14 cellular contexts compared by ENCODE assay signal in the genomic region with DNA sequence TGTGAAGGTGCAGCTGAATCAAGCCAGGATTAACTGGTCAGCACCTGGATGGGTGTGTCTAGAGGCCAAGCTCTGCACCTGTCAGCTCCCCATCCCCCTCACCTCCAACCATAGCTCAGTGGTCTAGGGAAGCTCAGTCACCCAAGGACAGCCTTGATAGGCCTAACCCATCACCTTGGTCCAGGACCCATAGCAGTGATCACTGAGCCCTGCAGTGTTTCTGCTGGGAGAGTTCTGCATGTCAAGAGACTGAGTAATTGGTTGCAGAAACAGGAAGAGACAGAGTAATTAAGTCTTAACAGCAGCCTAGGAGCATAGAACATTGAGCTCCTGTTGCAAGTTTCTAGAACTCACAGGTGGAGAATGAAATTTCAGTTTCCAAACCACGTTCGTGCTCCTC. TPM values are rescaled to one million over a fixed set of nuclear protein-coding genes. Genes with fewer than 3 reads are reported as not detected.
DNase-seq lines count a peak whose midpoint lies in the region; ATAC-seq and TF ChIP-seq lines count a peak whose summit lies in the region.
"Had no signal": no experiment of that assay in that cellular context is flagged by ENCODE, and none has a peak within 500 bp of the region (broad histone marks: within the 10 kb centered on the region; RNA-seq: fewer than 3 reads in every experiment).

No MANE protein-coding gene starts in this region.

- ATAC-seq in HG03432 (IDR thresholded peaks at IDR 0.05; ENCODE audit: unreplicated experiment) (peak; percentile 71), GM18873 (IDR thresholded peaks at IDR 0.05; ENCODE audit: low FRiP score, unreplicated experiment) (no peak), body of pancreas (no peak)
- ATAC-seq: HCT116 had no signal

- intact Hi-C loops in body of pancreas (cut with DNase I), result no loop called here

- in situ Hi-C loops in Caki2 (cut with HindIII; ENCODE audit: low pct_unique_long_range_greater_than_20kb, low sequenced_read_pairs), result no loop called here

- no peaks in the 10 kb centered on the region for H3K27me3 ChIP-seq in body of pancreas

- H3K36me3 ChIP-seq in body of pancreas (replicated peaks in 1 of 2; ENCODE audit: insufficient read depth in 1 of 2, low read depth in 2 of 2), result no peaks in the 10 kb centered on the region

- no peaks in the 10 kb centered on the region for H3K9me3 ChIP-seq in body of pancreas

- no peak for TF ChIP-seq CTCF in body of pancreas (IDR thresholded peaks at IDR 0.05)

- 91 to 97% methylated on average over 2 of the region's 2 CpGs for WGBS in body of pancreas, 2 donors

- H3K27ac ChIP-seq in epithelial cell of prostate (peak overlapping the region; percentile 61), body of pancreas (no peak overlapping the region)

- peak; percentile 70 for DNase-seq in Caki2 (ENCODE audit: low read depth)
- DNase-seq in GM19238 (ENCODE audit: insufficient read length, low spot score), result peak; percentile 11
- DNase-seq in epithelial cell of prostate (ENCODE audit: low read depth, low spot score), result no peak
- no peak for DNase-seq in NCI-H1694 treated with DMSO at 0.1 percent for 48 hours (lab: John Stamatoyannopoulos, UW)
- DNase-seq in D341Med (ENCODE audit: low spot score), result no peak
- no peak for DNase-seq in body of pancreas
- DNase-seq: activated CD4-positive, CD25-positive, alpha-beta regulatory T cell treated with anti-CD3 and anti-CD28 coated beads, Interleukin-2, amount 50 U/mL, for 72 hours; activated naive CD4-positive, alpha-beta T cell treated with anti-CD3 and anti-CD28 coated beads, Interleukin-2, amount 50 U/mL, for 16 hours; NCI-H2081 treated with DMSO at 0.1 percent for 48 hours; SHP77; stimulated activated naive CD4-positive, alpha-beta T cell treated with Interleukin-2 at 50 U/mL for 16 hours had no signal

- H3K4me3 ChIP-seq in body of pancreas, result no peak overlapping the region

- no peak for TF ChIP-seq POLR2A in body of pancreas (IDR thresholded peaks at IDR 0.05)

- no peaks in the 10 kb centered on the region for H3K4me1 ChIP-seq in body of pancreas

RNA-seq across cellular contexts. Expression of a gene that starts 18.7 kb away (rescaled TPM):
- 4.5 and 4.8 TPM in 2 replicates for total RNA-seq in Caki2 (2014; rRNA removed; shearing (Covaris generic); ENCODE audit: low replicate concordance)
- 10 to 100 TPM; 23.1 to 24.4 TPM for total RNA-seq in body of pancreas

RNA-seq across cellular contexts. Expression of a gene that starts 18.8 kb away (rescaled TPM):
- total RNA-seq in Caki2 (2014; rRNA removed; shearing (Covaris generic); ENCODE audit: low replicate concordance), result 44.4 and 211 TPM in 2 replicates
- 10 to 100 TPM; 18.2 to 42.5 TPM for total RNA-seq in body of pancreas

Comparison
In these comparisons a context has a peak if more than half of its experiments do, and no peak if none do; other contexts are left out.
1. DNase-seq: peak in Caki2 (single experiment) and GM19238 (single experiment); none in epithelial cell of prostate (single experiment), NCI-H1694 treated with DMSO at 0.1 percent for 48 hours (single experiment), D341Med (single experiment) and body of pancreas (0 of 4).